22 cellular contexts compared by ENCODE assay signal in genomic region chr12:6526766-6527525, GRCh38. TPM values are rescaled to one million over a fixed set of nuclear protein-coding genes. Genes with fewer than 3 reads are reported as not detected.
DNase-seq lines count a peak whose midpoint lies in the region; ATAC-seq and TF ChIP-seq lines count a peak whose summit lies in the region.
"Had no signal": no experiment of that assay in that cellular context is flagged by ENCODE, and none has a peak within 500 bp of the region (broad histone marks: within the 10 kb centered on the region; RNA-seq: fewer than 3 reads in every experiment).

No MANE protein-coding gene starts in this region.

- H3K4me3 Mint-ChIP-seq in activated naive CD4-positive, alpha-beta T cell treated with anti-CD3 and anti-CD28 coated beads, Interleukin-2, amount 10 ng/mL, durations not matched to agents 7 days and 5 days = no peak overlapping the region
- no peak overlapping the region for H3K4me3 Mint-ChIP-seq in activated T-cell treated with anti-CD3 and anti-CD28 coated beads, Interleukin-2, amount 50 U/mL, for 24 hours
- H3K4me3 Mint-ChIP-seq: CD8-positive, alpha-beta T cell had no signal

- H3K9me3 Mint-ChIP-seq in activated naive CD4-positive, alpha-beta T cell treated with anti-CD3 and anti-CD28 coated beads, Interleukin-2, amount 50 U/mL, for 72 hours = no peaks in the 10 kb centered on the region
- H3K9me3 Mint-ChIP-seq in activated naive CD4-positive, alpha-beta T cell treated with anti-CD3 and anti-CD28 coated beads, Interleukin-2, amount 10 ng/mL, durations not matched to agents 7 days and 5 days = no peaks in the 10 kb centered on the region
- H3K9me3 Mint-ChIP-seq in activated T-cell treated with anti-CD3 and anti-CD28 coated beads, Interleukin-2, amount 50 U/mL, for 24 hours = no peaks in the 10 kb centered on the region
- H3K9me3 Mint-ChIP-seq: CD8-positive, alpha-beta T cell had no signal

- no peak overlapping the region for H3K9ac ChIP-seq in parathyroid adenoma
- H3K9ac ChIP-seq: BLaER1 treated with 17β-estradiol and CSF1 and Interleukin-3, amounts not matched to agents 10 nM and 100 nM had no signal

- peak overlapping the region; percentile 20 to 66 for H3K27ac Mint-ChIP-seq in activated naive CD4-positive, alpha-beta T cell treated with anti-CD3 and anti-CD28 coated beads, Interleukin-2, amount 50 U/mL, for 72 hours
- H3K27ac Mint-ChIP-seq in activated naive CD4-positive, alpha-beta T cell treated with anti-CD3 and anti-CD28 coated beads, Interleukin-2, amount 10 ng/mL, durations not matched to agents 7 days and 5 days = no peak overlapping the region
- H3K27ac Mint-ChIP-seq in activated T-cell treated with anti-CD3 and anti-CD28 coated beads, Interleukin-2, amount 50 U/mL, for 24 hours = no peak overlapping the region
- H3K27ac Mint-ChIP-seq: CD8-positive, alpha-beta T cell had no signal

- ATAC-seq in activated naive CD4-positive, alpha-beta T cell treated with anti-CD3 and anti-CD28 coated beads, Interleukin-2, amount 50 U/mL, for 72 hours = no peak
- no peak for ATAC-seq in GM18502 (IDR thresholded peaks at IDR 0.05; ENCODE audit: poor library complexity, unreplicated experiment)
- ATAC-seq: CD8-positive, alpha-beta T cell had no signal

- H3K4me1 Mint-ChIP-seq in activated naive CD4-positive, alpha-beta T cell treated with anti-CD3 and anti-CD28 coated beads, Interleukin-2, amount 10 ng/mL, durations not matched to agents 7 days and 5 days = peaks cover 9% of the 10 kb centered on the region
- H3K4me1 Mint-ChIP-seq in activated T-cell treated with anti-CD3 and anti-CD28 coated beads, Interleukin-2, amount 50 U/mL, for 24 hours (ENCODE audit: low read depth) = peaks cover 11% of the 10 kb centered on the region

- H3K4me1 ChIP-seq in esophagus (ENCODE audit: control insufficient read depth in 2 of 2, insufficient read depth in 2 of 2, low read length in 1 of 2) (no peaks in the 10 kb centered on the region), parathyroid adenoma (peaks cover 17% of the 10 kb centered on the region)

- H3K27ac ChIP-seq in esophagus (ENCODE audit: low read depth in 2 of 2, low read length in 1 of 2) (peak overlapping the region; percentile 32 to 61), parathyroid adenoma (peak overlapping the region; percentile 42)

- peaks cover 2% of the 10 kb centered on the region for H3K79me2 ChIP-seq in parathyroid adenoma

- DNase-seq in activated naive CD4-positive, alpha-beta T cell treated with anti-CD3 and anti-CD28 coated beads, Interleukin-2, amount 50 U/mL, for 72 hours (ENCODE audit: low spot score in 2 of 2) = no peak
- DNase-seq in activated naive CD4-positive, alpha-beta T cell treated with anti-CD3 and anti-CD28 coated beads, Interleukin-2, amount 10 ng/mL, durations not matched to agents 7 days and 5 days = no peak
- DNase-seq in stimulated activated CD8-positive, alpha-beta memory T cell treated with anti-CD3 and anti-CD28 coated beads, Interleukin-4, amount 100 ng/mL, for 48 hours = no peak
- DNase-seq in KBM-7 = no peak
- DNase-seq in activated T-cell treated with anti-CD3 and anti-CD28 coated beads, Interleukin-2, amount 50 U/mL, for 24 hours = no peak
- DNase-seq: 8988T; CD8-positive, alpha-beta T cell; GOT3; HCEC 1CT; MV-4-11; NCI-H1105 treated with DMSO at 0.1 percent for 48 hours; NCI-H1694; NCI-H2081; NCI-H2171; NCI-H345; NCI-H524 treated with DMSO at 0.1 percent for 48 hours; OCI-M1; Right ventricle myocardium superior had no signal

- H3K4me3 ChIP-seq in esophagus (ENCODE audit: low read depth in 1 of 2, low read length in 2 of 2) (no peak overlapping the region), parathyroid adenoma (ENCODE audit: low read depth, low read length) (no peak overlapping the region)
- H3K4me3 ChIP-seq: BLaER1 treated with 17β-estradiol and CSF1 and Interleukin-3, amounts not matched to agents 10 nM and 100 nM had no signal

- H3K36me3 Mint-ChIP-seq in activated naive CD4-positive, alpha-beta T cell treated with anti-CD3 and anti-CD28 coated beads, Interleukin-2, amount 50 U/mL, for 72 hours = peaks cover 37 to 68% of the 10 kb centered on the region in 2 donors
- H3K36me3 Mint-ChIP-seq in activated naive CD4-positive, alpha-beta T cell treated with anti-CD3 and anti-CD28 coated beads, Interleukin-2, amount 10 ng/mL, durations not matched to agents 7 days and 5 days = peaks cover 81% of the 10 kb centered on the region
- peaks cover 99% of the 10 kb centered on the region for H3K36me3 Mint-ChIP-seq in activated T-cell treated with anti-CD3 and anti-CD28 coated beads, Interleukin-2, amount 50 U/mL, for 24 hours (ENCODE audit: low read depth)

- WGBS in esophagus, 2 donors = 60 to 69% methylated on average over 19 of the region's 19 CpGs

- CTCF ChIA-PET in activated naive CD4-positive, alpha-beta T cell treated with anti-CD3 and anti-CD28 coated beads, Interleukin-2, amount 10 ng/mL, durations not matched to agents 7 days and 5 days (lab: Charles Lee) = no interaction called here

- no peak overlapping the region for H3K4me2 ChIP-seq in parathyroid adenoma (ENCODE audit: low read length)
- H3K4me2 ChIP-seq: BLaER1 treated with 17β-estradiol and CSF1 and Interleukin-3, amounts not matched to agents 10 nM and 100 nM had no signal

- H2AFZ ChIP-seq in parathyroid adenoma = no peak overlapping the region

- TF ChIP-seq CTCF in parathyroid adenoma (IDR thresholded peaks at IDR 0.05) = no peak

- in situ Hi-C loops in KBM-7 (cut with MboI; ENCODE audit: low pct_unique_long_range_greater_than_20kb, low sequenced_read_pairs) = no loop called here

- H3K9me3 ChIP-seq in esophagus (ENCODE audit: control insufficient read depth in 2 of 2, insufficient read depth in 1 of 2, low read depth in 1 of 2, low read length in 1 of 2) (no peaks in the 10 kb centered on the region), parathyroid adenoma (ENCODE audit: control insufficient read depth, low read length) (no peaks in the 10 kb centered on the region)
- H3K9me3 ChIP-seq: BLaER1 treated with 17β-estradiol and CSF1 and Interleukin-3, amounts not matched to agents 10 nM and 100 nM had no signal

- H3K36me3 ChIP-seq in esophagus (ENCODE audit: control insufficient read depth in 2 of 2, insufficient read depth in 2 of 2, low read length in 1 of 2) = peaks cover 20 to 48% of the 10 kb centered on the region in 2 donors
- no peaks in the 10 kb centered on the region for H3K36me3 ChIP-seq in parathyroid adenoma (ENCODE audit: control insufficient read depth, insufficient read depth, low read length)

- H3K27me3 ChIP-seq in esophagus (ENCODE audit: control insufficient read depth in 1 of 2, insufficient read depth in 2 of 2, low read length in 2 of 2) = no peaks in the 10 kb centered on the region
- no peaks in the 10 kb centered on the region for H3K27me3 ChIP-seq in parathyroid adenoma (ENCODE audit: control insufficient read depth, insufficient read depth, low read length)
- H3K27me3 ChIP-seq: BLaER1 treated with 17β-estradiol and CSF1 and Interleukin-3, amounts not matched to agents 10 nM and 100 nM had no signal

- no peaks in the 10 kb centered on the region for H3K27me3 Mint-ChIP-seq in activated naive CD4-positive, alpha-beta T cell treated with anti-CD3 and anti-CD28 coated beads, Interleukin-2, amount 10 ng/mL, durations not matched to agents 7 days and 5 days
- no peaks in the 10 kb centered on the region for H3K27me3 Mint-ChIP-seq in activated T-cell treated with anti-CD3 and anti-CD28 coated beads, Interleukin-2, amount 50 U/mL, for 24 hours

RNA-seq across cellular contexts. Expression of gene GAPDH, which starts 7.4 kb away (rescaled TPM):
- 1,000 to 10,000 TPM; 5,900 to 8,209 TPM for total RNA-seq in activated naive CD4-positive, alpha-beta T cell treated with anti-CD3 and anti-CD28 coated beads, Interleukin-2, amount 50 U/mL, for 72 hours
- 1,000 to 10,000 TPM; 2,765 to 3,567 TPM for polyA plus RNA-seq in esophagus

RNA-seq across cellular contexts. Expression of gene IFFO1, which starts 28.9 kb away (rescaled TPM):
- total RNA-seq in activated naive CD4-positive, alpha-beta T cell treated with anti-CD3 and anti-CD28 coated beads, Interleukin-2, amount 50 U/mL, for 72 hours = 10 to 100 TPM; 10.3 to 16.4 TPM
- polyA plus RNA-seq in esophagus = 1 to 10 TPM; 5.7 TPM

RNA-seq across cellular contexts. Expression of gene NCAPD2, which starts 33.0 kb away (rescaled TPM):
- total RNA-seq in activated naive CD4-positive, alpha-beta T cell treated with anti-CD3 and anti-CD28 coated beads, Interleukin-2, amount 50 U/mL, for 72 hours = 100 to 1,000 TPM; 208 to 276 TPM
- 10 to 100 TPM; 10.2 to 13.7 TPM for polyA plus RNA-seq in esophagus

RNA-seq across cellular contexts. Expression of gene MRPL51, which starts 33.9 kb away (rescaled TPM):
- 100 to 1,000 TPM; 305 to 440 TPM for total RNA-seq in activated naive CD4-positive, alpha-beta T cell treated with anti-CD3 and anti-CD28 coated beads, Interleukin-2, amount 50 U/mL, for 72 hours
- polyA plus RNA-seq in esophagus = 100 to 1,000 TPM in 1 of 2 donors, 10 to 100 TPM in 1; 60.7 to 124 TPM

RNA-seq across cellular contexts. Expression of gene NOP2, which starts 41.1 kb away (rescaled TPM):
- 10 to 100 TPM; 78.8 to 79.8 TPM for total RNA-seq in activated naive CD4-positive, alpha-beta T cell treated with anti-CD3 and anti-CD28 coated beads, Interleukin-2, amount 50 U/mL, for 72 hours
- polyA plus RNA-seq in esophagus = 10 to 100 TPM; 26.3 to 41.6 TPM

Comparison
In these comparisons a context has a peak if more than half of its experiments do, and no peak if none do; other contexts are left out.
1. H3K27ac Mint-ChIP-seq: peak in activated naive CD4-positive, alpha-beta T cell treated with anti-CD3 and anti-CD28 coated beads, Interleukin-2, amount 50 U/mL, for 72 hours (2 of 2); none in activated naive CD4-positive, alpha-beta T cell treated with anti-CD3 and anti-CD28 coated beads, Interleukin-2, amount 10 ng/mL, durations not matched to agents 7 days and 5 days (single experiment) and activated T-cell treated with anti-CD3 and anti-CD28 coated beads, Interleukin-2, amount 50 U/mL, for 24 hours (single experiment).